In genomic region chr9:136851941-136852663, GRCh38 we compare ENCODE assay signal across 11 cellular contexts. TPM values are rescaled to one million over a fixed set of nuclear protein-coding genes. Genes with fewer than 3 reads are reported as not detected.
DNase-seq lines count a peak whose midpoint lies in the region; ATAC-seq, FAIRE-seq and TF ChIP-seq lines count a peak whose summit lies in the region.
"Had no signal": no experiment of that assay in that cellular context is flagged by ENCODE, and none has a peak within 500 bp of the region (broad histone marks: within the 10 kb centered on the region; RNA-seq: fewer than 3 reads in every experiment).

Gene MAMDC4, plus strand, starts transcription at chr9:136852346. Its CDS starts 71 bp downstream, at chr9:136852417.

- H3K4me3 ChIP-seq in Caco-2 (ENCODE audit: low read depth, low read length): no peak within 1 kb of the TSS
- H3K4me3 ChIP-seq in cardiac muscle cell: no peak within 1 kb of the TSS
- no peak within 1 kb of the TSS for H3K4me3 ChIP-seq in neural progenitor cell

- no peak within 1 kb of the TSS for H3K9ac ChIP-seq in neural progenitor cell

- intact Hi-C loops in Caco-2 (cut with micrococcal nuclease; ENCODE audit: unreplicated experiment): no loop called here

- H3K36me3 Mint-ChIP-seq in Caco-2 (ENCODE audit: insufficient read depth, unreplicated experiment) (peaks cover 76% of the 10 kb centered on the region), neural progenitor cell (no peaks in the 10 kb centered on the region)

- peak within 1 kb of the TSS; percentile 45 for H3K4me3 Mint-ChIP-seq in Caco-2 (ENCODE audit: unreplicated experiment)
- H3K4me3 Mint-ChIP-seq in neural progenitor cell: peak within 1 kb of the TSS; percentile 58

- H3K27ac Mint-ChIP-seq in Caco-2 (ENCODE audit: unreplicated experiment) (peak within 1 kb of the TSS; percentile 87), neural progenitor cell (no peak within 1 kb of the TSS)

- no peak for DNase-seq in Caco-2
- DNase-seq in RWPE1 (ENCODE audit: low spot score): no peak
- no peak for DNase-seq in cardiac muscle cell (ENCODE audit: low read depth in 1 of 2, low spot score in 1 of 2)
- no peak for DNase-seq in neural progenitor cell (ENCODE audit: low spot score)
- no peak for DNase-seq in stimulated activated CD4-positive, alpha-beta T cell treated with anti-CD3 and anti-CD28 coated beads, Interleukin-1b, Interleukin-23, amount 100 ng/mL, for 48 hours
- no peak for DNase-seq in H54 (ENCODE audit: insufficient read length, low spot score)
- DNase-seq in GDM1 (lab: John Stamatoyannopoulos, UW): no peak
- DNase-seq: NCI-H446 treated with DMSO at 0.1 percent for 48 hours had no signal

- no peak for ATAC-seq in GM18519 (IDR thresholded peaks at IDR 0.05; ENCODE audit: low FRiP score, unreplicated experiment)

- no TSS peak for BruUV-seq in Caco-2 (replicated peaks; lab: Mats Ljungman, UMichigan)

- CTCF ChIA-PET in Caco-2 (lab: Charles Lee): no interaction called here
- CTCF ChIA-PET in RWPE1 (lab: Yijun Ruan, JAX): interaction anchor here (0.7 kb wide), 1 partner anchor 183 kb away, joined by 3 read pairs; no protein-coding TSS in a partner anchor

- H3K27me3 ChIP-seq in Caco-2 (replicated peaks; ENCODE audit: control insufficient read depth, insufficient read depth, low read length) (no peaks in the 10 kb centered on the region), cardiac muscle cell (no peaks in the 10 kb centered on the region), neural progenitor cell (peaks cover under 1% of the 10 kb centered on the region)

- FAIRE-seq in H54 (lab: Jason Lieb, UNC): no peak

- H3K9me3 Mint-ChIP-seq in Caco-2 (ENCODE audit: unreplicated experiment): no peaks in the 10 kb centered on the region
- no peaks in the 10 kb centered on the region for H3K9me3 Mint-ChIP-seq in neural progenitor cell

- TF ChIP-seq CTCF in Caco-2 (IDR thresholded peaks at IDR 0.05; ENCODE audit: insufficient read depth in 1 of 2, low read depth in 1 of 2, low read length in 1 of 2, severe bottlenecking in 1 of 2, unreplicated experiment in 1 of 2): no peak
- TF ChIP-seq CTCF in RWPE1 (conservative IDR thresholded peaks at IDR 0.05; ENCODE audit: low read depth): no peak
- TF ChIP-seq CTCF in cardiac muscle cell (IDR thresholded peaks at IDR 0.05; ENCODE audit: low read depth, low read length): no peak
- no peak for TF ChIP-seq CTCF in neural progenitor cell (IDR thresholded peaks at IDR 0.05)

- H3K27ac ChIP-seq in RWPE1 (peak within 1 kb of the TSS; percentile 98), cardiac muscle cell (peak within 1 kb of the TSS; percentile 53), neural progenitor cell (no peak within 1 kb of the TSS)
- H3K27ac ChIP-seq: HL-60, neutrophil had no signal

- H3K79me2 ChIP-seq in neural progenitor cell (ENCODE audit: low read depth): peaks cover 8% of the 10 kb centered on the region

- peaks cover 8% of the 10 kb centered on the region; the same call in 1 of the 2 replicates for H3K4me1 ChIP-seq in Caco-2
- peaks cover 5% of the 10 kb centered on the region for H3K4me1 ChIP-seq in cardiac muscle cell (ENCODE audit: low read depth)
- H3K4me1 ChIP-seq in neural progenitor cell: peaks cover 5% of the 10 kb centered on the region

- peaks cover 18% of the 10 kb centered on the region for H4K20me1 ChIP-seq in neural progenitor cell (ENCODE audit: low read depth)

- H2AFZ ChIP-seq in neural progenitor cell (replicated peaks): no peak within 1 kb of the TSS

- H3K27me3 Mint-ChIP-seq in Caco-2 (ENCODE audit: insufficient read depth, unreplicated experiment) (no peaks in the 10 kb centered on the region), neural progenitor cell (ENCODE audit: insufficient read depth, low read depth) (peaks cover 12% of the 10 kb centered on the region)

- H3K4me1 Mint-ChIP-seq in Caco-2 (ENCODE audit: low read depth, unreplicated experiment) (no peaks in the 10 kb centered on the region), neural progenitor cell (no peaks in the 10 kb centered on the region)

- H3K36me3 ChIP-seq in Caco-2 (ENCODE audit: control insufficient read depth, insufficient read depth, low read length) (peaks cover 1% of the 10 kb centered on the region; the same call in 1 of the 2 replicates), cardiac muscle cell (peaks cover 9% of the 10 kb centered on the region), neural progenitor cell (no peaks in the 10 kb centered on the region)
- H3K36me3 ChIP-seq: neutrophil had no signal

- H3K9me3 ChIP-seq in Caco-2 (no peaks in the 10 kb centered on the region), cardiac muscle cell (ENCODE audit: low read depth) (no peaks in the 10 kb centered on the region), neural progenitor cell (ENCODE audit: low read depth) (no peaks in the 10 kb centered on the region)
- H3K9me3 ChIP-seq: neutrophil had no signal

- no peak within 1 kb of the TSS for H3K4me2 ChIP-seq in neural progenitor cell

- POLR2A ChIA-PET in Caco-2 (lab: Charles Lee) (interaction anchor here (0.6 kb wide), 1 partner anchor 30 kb away, joined by 3 read pairs; no protein-coding TSS in a partner anchor), RWPE1 (lab: Yijun Ruan, JAX; ENCODE audit: low non-redundant PET) (no interaction called here)

- peaks cover 17% of the 10 kb centered on the region for H3F3A ChIP-seq in neural progenitor cell (ENCODE audit: low read depth)

- TF ChIP-seq POLR2A in H54 (IDR thresholded peaks at IDR 0.05; ENCODE audit: low read depth, low read length): no peak; the same call in 1 of the 2 replicates

RNA-seq across cellular contexts. Expression of gene MAMDC4, which starts in this region (rescaled TPM):
- total RNA-seq in Caco-2 (2022): 8.8 and 10.8 TPM in 2 replicates
- 22.2 and 29.7 TPM in 2 replicates for total RNA-seq in cardiac muscle cell
- polyA plus RNA-seq in cardiac muscle cell: 8.7 and 17.8 TPM in 2 replicates
- total RNA-seq in neural progenitor cell (ENCODE audit: low replicate concordance): 2.6 and 8.3 TPM in 2 replicates
